In genomic region chr15:92910451-92910850, GRCh38 we compare ENCODE assay signal across 10 cellular contexts. TPM values are rescaled to one million over a fixed set of nuclear protein-coding genes. Genes with fewer than 3 reads are reported as not detected.
DNase-seq lines count a peak whose midpoint lies in the region; ATAC-seq and TF ChIP-seq lines count a peak whose summit lies in the region.
"Had no signal": no experiment of that assay in that cellular context is flagged by ENCODE, and none has a peak within 500 bp of the region (broad histone marks: within the 10 kb centered on the region; RNA-seq: fewer than 3 reads in every experiment).

No MANE protein-coding gene starts in this region.

- no peaks in the 10 kb centered on the region for H3K27me3 Mint-ChIP-seq in natural killer cell (ENCODE audit: low read depth in 2 of 2)

- H3K4me1 ChIP-seq in heart left ventricle: peaks cover 32 to 100% (median 85%) of the 10 kb centered on the region in 12 donors
- H3K4me1 ChIP-seq in vagina: peaks cover 98% of the 10 kb centered on the region
- H3K4me1 ChIP-seq in BE2C: peaks cover 6% of the 10 kb centered on the region

- intact Hi-C loops in heart left ventricle (cut with DNase I): no loop called here
- intact Hi-C loops in cardiac septum (cut with DNase I): no loop called here
- intact Hi-C loops in natural killer cell (cut with micrococcal nuclease): no loop called here
- intact Hi-C loops in vagina (cut with DNase I): no loop called here

- no peak for TF ChIP-seq POLR2A in heart left ventricle (IDR thresholded peaks at IDR 0.05)
- no peak for TF ChIP-seq POLR2A in vagina (IDR thresholded peaks at IDR 0.05)

- H3K27ac Mint-ChIP-seq in natural killer cell: peak overlapping the region; percentile 99 to 100

- peak overlapping the region; percentile 55 for H3K4me3 Mint-ChIP-seq in natural killer cell

- H3K27ac ChIP-seq in heart left ventricle (peak overlapping the region in 9 of 12 donors; percentile 20 to 99 (median 92)), brain microvascular endothelial cell (peak overlapping the region; percentile 28), vagina (peak overlapping the region; percentile 97)

- peaks cover 89 to 91% of the 10 kb centered on the region in 2 donors for H3K4me1 Mint-ChIP-seq in natural killer cell

- DNase-seq in heart left ventricle (peak in 1 of 5 donors; percentile 20), cardiac septum (ENCODE audit: low spot score) (no peak), brain microvascular endothelial cell (no peak), natural killer cell (no peak), vagina (ENCODE audit: extremely low spot score in 2 of 2) (no peak), BE2C (no peak)
- DNase-seq: activated gamma-delta T cell treated with Interleukin-2 at 50 U/mL for 16 hours; stimulated activated CD4-positive, alpha-beta T cell treated with anti-CD3 and anti-CD28 coated beads, Interleukin-1b, Interleukin-23, amount 100 ng/mL, for 48 hours had no signal

- peaks cover 0 to 20% (median 0%) of the 10 kb centered on the region in 9 donors for H3K36me3 ChIP-seq in heart left ventricle
- peaks cover 7% of the 10 kb centered on the region for H3K36me3 ChIP-seq in brain microvascular endothelial cell (replicated peaks)
- H3K36me3 ChIP-seq in vagina: no peaks in the 10 kb centered on the region
- H3K36me3 ChIP-seq in BE2C: peaks cover 36% of the 10 kb centered on the region

- peak overlapping the region in 2 of 12 donors; percentile 0 to 2 for H3K4me3 ChIP-seq in heart left ventricle
- no peak overlapping the region for H3K4me3 ChIP-seq in brain microvascular endothelial cell (ENCODE audit: low read depth, low read length)
- no peak overlapping the region for H3K4me3 ChIP-seq in vagina
- no peak overlapping the region for H3K4me3 ChIP-seq in BE2C (ENCODE audit: low read depth, low read length)

- no peaks in the 10 kb centered on the region for H3K27me3 ChIP-seq in heart left ventricle
- H3K27me3 ChIP-seq in brain microvascular endothelial cell (replicated peaks): no peaks in the 10 kb centered on the region
- H3K27me3 ChIP-seq in vagina: no peaks in the 10 kb centered on the region
- H3K27me3 ChIP-seq in BE2C: no peaks in the 10 kb centered on the region

- H3K9me3 ChIP-seq in heart left ventricle (no peaks in the 10 kb centered on the region), vagina (no peaks in the 10 kb centered on the region), BE2C (no peaks in the 10 kb centered on the region)

- in situ Hi-C loops in brain microvascular endothelial cell (cut with HindIII; ENCODE audit: low pct_ligation_motif_present, low sequenced_read_pairs): no loop called here

- TF ChIP-seq CTCF in heart left ventricle (IDR thresholded peaks at IDR 0.05) (no peak), brain microvascular endothelial cell (IDR thresholded peaks at IDR 0.05; ENCODE audit: low read depth, low read length, missing control alignments) (no peak), natural killer cell (IDR thresholded peaks at IDR 0.05) (no peak), vagina (IDR thresholded peaks at IDR 0.05) (no peak), BE2C (IDR thresholded peaks at IDR 0.05; ENCODE audit: low read depth, low read length) (no peak)

- H3K36me3 Mint-ChIP-seq in natural killer cell: no peaks in the 10 kb centered on the region

- 67 to 82% (median 75%) methylated on average over 13 of the region's 13 CpGs for WGBS in heart left ventricle, 4 donors

- ATAC-seq in heart left ventricle: peak in 1 of 4 donors; percentile 8
- ATAC-seq in natural killer cell: no peak
- ATAC-seq in GM21390 (IDR thresholded peaks at IDR 0.05; ENCODE audit: unreplicated experiment): no peak
- ATAC-seq in HG03159 (IDR thresholded peaks at IDR 0.05; ENCODE audit: unreplicated experiment): no peak

- H3K9me3 Mint-ChIP-seq in natural killer cell: no peaks in the 10 kb centered on the region

RNA-seq across cellular contexts. Expression of gene CHD2, which starts 10.3 kb away (rescaled TPM):
- total RNA-seq in heart left ventricle (10 to 100 TPM; 28.3 to 76.8 (median 46.4) TPM), cardiac septum (59.5 TPM), natural killer cell (100 to 1,000 TPM; 418 to 449 (median 441) TPM), vagina (100 TPM)
- polyA plus RNA-seq in heart left ventricle: 10 to 100 TPM; 23.1 to 28.7 TPM
- polyA plus RNA-seq in BE2C (2012; ENCODE audit: insufficient read depth, insufficient read length, low read depth): 77.7 TPM

Comparison
In these comparisons a context has a peak if more than half of its experiments do, and no peak if none do; other contexts are left out.
1. H3K27ac ChIP-seq: peak in every context shown above with its lines; median percentile 97 in vagina; 92 in heart left ventricle; 28 in brain microvascular endothelial cell.